In genomic region chr4:89482248-89482647, GRCh38 we compare ENCODE assay signal across 8 cellular contexts.
A peak's percentile ranks its signal among the peaks of the same experiment; 100 is the strongest.
DNase-seq lines count a peak whose midpoint lies in the region; FAIRE-seq and TF ChIP-seq lines count a peak whose summit lies in the region.

No MANE protein-coding gene starts in this region.

- DNase-seq in cardiac muscle cell (ENCODE audit: low read depth in 1 of 2, low spot score in 1 of 2): peak; percentile 45 to 54
- no peak for DNase-seq in cardiac septum (ENCODE audit: low spot score)
- peak; percentile 50 to 76 for DNase-seq in HAP-1 (ENCODE audit: low spot score in 2 of 2)
- DNase-seq in NAMALWA (ENCODE audit: low spot score): peak; percentile 56
- peak; percentile 14 for DNase-seq in astrocyte (ENCODE audit: low read depth)
- peak; percentile 66 for DNase-seq in myocyte (ENCODE audit: low read depth)
- no peak for DNase-seq in cortex of kidney (lab: John Stamatoyannopoulos, UW)
- no peak for DNase-seq in GM12892 (ENCODE audit: insufficient read length)

- no peak overlapping the region for H3K27ac Mint-ChIP-seq in astrocyte (ENCODE audit: unreplicated experiment)

- no peaks in the 10 kb centered on the region for H3K4me1 Mint-ChIP-seq in astrocyte (ENCODE audit: low read depth, unreplicated experiment)

- no peak overlapping the region for H3K4me3 Mint-ChIP-seq in astrocyte (ENCODE audit: unreplicated experiment)

- intact Hi-C loops in cardiac septum (cut with DNase I): loop anchor here (5.0 kb wide), 1 partner anchor 420 kb away; no protein-coding TSS in a partner anchor

- H3K4me1 ChIP-seq in cardiac muscle cell (ENCODE audit: low read depth): no peaks in the 10 kb centered on the region
- no peaks in the 10 kb centered on the region for H3K4me1 ChIP-seq in HAP-1
- H3K4me1 ChIP-seq in astrocyte (ENCODE audit: insufficient read depth, low read length): no peaks in the 10 kb centered on the region

- H3K9me3 Mint-ChIP-seq in astrocyte (ENCODE audit: unreplicated experiment): peaks cover 6% of the 10 kb centered on the region

- no peaks in the 10 kb centered on the region for H3K27me3 Mint-ChIP-seq in astrocyte (ENCODE audit: low read depth, unreplicated experiment)

- no peak overlapping the region for H3K4me3 ChIP-seq in cardiac muscle cell
- H3K4me3 ChIP-seq in HAP-1: no peak overlapping the region
- no peak overlapping the region for H3K4me3 ChIP-seq in astrocyte (ENCODE audit: insufficient read depth, low read depth, low read length)

- H3K27me3 ChIP-seq in cardiac muscle cell: no peaks in the 10 kb centered on the region
- no peaks in the 10 kb centered on the region for H3K27me3 ChIP-seq in HAP-1 (ENCODE audit: low read depth)
- no peaks in the 10 kb centered on the region for H3K27me3 ChIP-seq in astrocyte (ENCODE audit: insufficient read depth, low read length)

- peak; percentile 25 for TF ChIP-seq CTCF in cardiac muscle cell (IDR thresholded peaks at IDR 0.05; ENCODE audit: low read depth, low read length)
- no peak for TF ChIP-seq CTCF in astrocyte (IDR thresholded peaks at IDR 0.05; ENCODE audit: insufficient read depth, low read depth, low read length)

- FAIRE-seq in astrocyte (lab: Jason Lieb, UNC): no peak
- FAIRE-seq in GM12892 (lab: Jason Lieb, UNC): no peak

- TF ChIP-seq POLR2A in GM12892 (IDR thresholded peaks at IDR 0.05; ENCODE audit: low read depth, low read length): no peak

- no peak overlapping the region for H3K27ac ChIP-seq in cardiac muscle cell
- no peak overlapping the region for H3K27ac ChIP-seq in astrocyte (ENCODE audit: low read depth, low read length)

- H3K36me3 Mint-ChIP-seq in astrocyte (ENCODE audit: low read depth, unreplicated experiment): no peaks in the 10 kb centered on the region

- H4K20me1 ChIP-seq in astrocyte (ENCODE audit: insufficient read depth, low read length): no peaks in the 10 kb centered on the region

- in situ Hi-C loops in HAP-1 (cut with MboI; ENCODE audit: low sequenced_read_pairs): loop anchor here (25.0 kb wide), 1 partner anchor 405 kb away; the partner anchor contains the start of gene MMRN1

- no peak overlapping the region for H3K4me2 ChIP-seq in astrocyte (ENCODE audit: low read length)

- H3K9me3 ChIP-seq in cardiac muscle cell (ENCODE audit: low read depth): no peaks in the 10 kb centered on the region
- no peaks in the 10 kb centered on the region; the same call in 1 of the 2 replicates for H3K9me3 ChIP-seq in HAP-1
- no peaks in the 10 kb centered on the region for H3K9me3 ChIP-seq in astrocyte (ENCODE audit: insufficient read depth, low read depth, low read length)

- no peaks in the 10 kb centered on the region for H3K36me3 ChIP-seq in cardiac muscle cell
- H3K36me3 ChIP-seq in HAP-1 (replicated peaks): no peaks in the 10 kb centered on the region
- no peaks in the 10 kb centered on the region for H3K36me3 ChIP-seq in astrocyte (ENCODE audit: insufficient read depth, low read length)

- H2AFZ ChIP-seq in astrocyte (ENCODE audit: low read depth, low read length): no peak overlapping the region

- no peak overlapping the region for H3K9ac ChIP-seq in astrocyte (ENCODE audit: low read length)

- no peaks in the 10 kb centered on the region for H3K79me2 ChIP-seq in astrocyte (ENCODE audit: insufficient read depth, low read length)

Comparison
In these comparisons a context has a peak if more than half of its experiments do, and no peak if none do; other contexts are left out.
1. DNase-seq: peak in cardiac muscle cell (2 of 2), HAP-1 (2 of 2), NAMALWA (single experiment), astrocyte (single experiment) and myocyte (single experiment); none in cardiac septum (single experiment), cortex of kidney (single experiment) and GM12892 (single experiment).